40 cellular contexts compared by ENCODE assay signal in genomic region chr19:29554149-29554548, GRCh38. TPM values are rescaled to one million over a fixed set of nuclear protein-coding genes. Genes with fewer than 3 reads are reported as not detected.
"Had no signal": no experiment of that assay in that cellular context is flagged by ENCODE, and none has a peak within 500 bp of the region (broad histone marks: within the 10 kb centered on the region; RNA-seq: fewer than 3 reads in every experiment).

No MANE protein-coding gene starts in this region.

- DNase-seq: Karpas-422, Kasumi-1, MG63, MM.1S, MV-4-11, NCI-H1048, NCI-H1092, NCI-H1092 treated with DMSO at 0.1 percent for 48 hours, NCI-H1105, NCI-H1105 treated with DMSO at 0.1 percent for 48 hours, NCI-H1417, NCI-H1417 treated with DMSO at 0.1 percent for 48 hours, NCI-H1436, NCI-H1436 treated with DMSO at 0.1 percent for 48 hours, NCI-H146, NCI-H1694, NCI-H1694 treated with DMSO at 0.1 percent for 48 hours, NCI-H187, NCI-H187 treated with DMSO at 0.1 percent for 48 hours, NCI-H1930, NCI-H2029, NCI-H2029 treated with DMSO at 0.1 percent for 48 hours, NCI-H2081, NCI-H2081 treated with DMSO at 0.1 percent for 48 hours, NCI-H2107, NCI-H2171, NCI-H2171 treated with DMSO at 0.1 percent for 48 hours, NCI-H2227 treated with DMSO at 0.1 percent for 48 hours, NCI-H226, NCI-H345, NCI-H446, NCI-H446 treated with DMSO at 0.1 percent for 48 hours, NCI-H510A, NCI-H510A treated with DMSO at 0.1 percent for 48 hours, NCI-H524, NCI-H524 treated with DMSO at 0.1 percent for 48 hours had no signal

- H3K4me3 ChIP-seq: MG63 had no signal

- H3K36me3 ChIP-seq: MG63 had no signal

RNA-seq across cellular contexts. Expression of gene VSTM2B, which starts 28.4 kb away (rescaled TPM):
- total RNA-seq: LHCN-M2, M059J, MCF 10A, NCI-H460 had no signal
